ENCODE assay signal across 22 cellular contexts in genomic region chr3:70996082-70996481, GRCh38.
DNase-seq lines count a peak whose midpoint lies in the region; ATAC-seq and TF ChIP-seq lines count a peak whose summit lies in the region.
"Had no signal": no experiment of that assay in that cellular context is flagged by ENCODE, and none has a peak within 500 bp of the region (broad histone marks: within the 10 kb centered on the region; RNA-seq: fewer than 3 reads in every experiment).

No MANE protein-coding gene starts in this region.

- peaks cover 57% of the 10 kb centered on the region for H3K4me1 Mint-ChIP-seq in activated CD4-positive, alpha-beta T cell treated with anti-CD3 and anti-CD28 coated beads for 36 hours
- H3K4me1 Mint-ChIP-seq in natural killer cell, result peaks cover 19 to 25% of the 10 kb centered on the region in 2 donors
- H3K4me1 Mint-ChIP-seq in natural killer cell treated with Interleukin-12 subunit alpha and Interleukin-12 subunit beta and Interleukin-15 and Interleukin-18, amount 100 ng/mL, for 72 hours (ENCODE audit: low read depth in 2 of 2), result peaks cover 16 to 30% of the 10 kb centered on the region in 2 donors
- H3K4me1 Mint-ChIP-seq in naive thymus-derived CD4-positive, alpha-beta T cell, result peaks cover 16 to 82% (median 66%) of the 10 kb centered on the region in 7 donors

- intact Hi-C loops in activated CD4-positive, alpha-beta T cell treated with anti-CD3 and anti-CD28 coated beads for 36 hours (cut with DNase I, micrococcal nuclease), result no loop called here
- intact Hi-C loops in natural killer cell (cut with micrococcal nuclease), result no loop called here
- intact Hi-C loops in naive thymus-derived CD4-positive, alpha-beta T cell (cut with micrococcal nuclease), result no loop called here
- intact Hi-C loops in left ventricle myocardium inferior (cut with micrococcal nuclease), result no loop called here

- H3K27ac ChIP-seq in naive thymus-derived CD4-positive, alpha-beta T cell (ENCODE audit: low read depth, low read length), result no peak overlapping the region
- H3K27ac ChIP-seq in left ventricle myocardium inferior (replicated peaks), result no peak overlapping the region
- H3K27ac ChIP-seq: 22Rv1, KMS-11 had no signal

- DNase-seq in activated CD4-positive, alpha-beta T cell treated with anti-CD3 and anti-CD28 coated beads for 36 hours, result no peak
- DNase-seq in activated CD4-positive, alpha-beta T cell treated with anti-CD3 and anti-CD28 coated beads for 4 hours, result no peak
- DNase-seq in natural killer cell (no peak), left ventricle myocardium inferior (no peak)
- no peak for DNase-seq in natural killer cell treated with Interleukin-12 subunit alpha and Interleukin-12 subunit beta and Interleukin-15 and Interleukin-18, amount 100 ng/mL, for 72 hours (ENCODE audit: low spot score)
- no peak for DNase-seq in naive thymus-derived CD4-positive, alpha-beta T cell
- DNase-seq: C1 segment of cervical spinal cord, DMS53, GDM1, IMR-90, NCI-H1105, NCI-H146, NCI-H2029, NCI-H345, NCI-H524 treated with DMSO at 0.1 percent for 48 hours, NCI-H82 had no signal

- ATAC-seq in activated CD4-positive, alpha-beta T cell treated with anti-CD3 and anti-CD28 coated beads for 36 hours, result no peak
- ATAC-seq in natural killer cell (no peak), GM19467 (IDR thresholded peaks at IDR 0.05; ENCODE audit: unreplicated experiment) (no peak), HG02938 (IDR thresholded peaks at IDR 0.05; ENCODE audit: unreplicated experiment) (no peak)
- no peak for ATAC-seq in natural killer cell treated with Interleukin-12 subunit alpha and Interleukin-12 subunit beta and Interleukin-15 and Interleukin-18, amount 100 ng/mL, for 72 hours
- no peak for ATAC-seq in naive thymus-derived CD4-positive, alpha-beta T cell
- ATAC-seq: HCT116, Panc1 had no signal

- no peaks in the 10 kb centered on the region for H3K9me3 Mint-ChIP-seq in activated CD4-positive, alpha-beta T cell treated with anti-CD3 and anti-CD28 coated beads for 36 hours (ENCODE audit: low read depth)
- H3K9me3 Mint-ChIP-seq in natural killer cell, result no peaks in the 10 kb centered on the region
- no peaks in the 10 kb centered on the region for H3K9me3 Mint-ChIP-seq in natural killer cell treated with Interleukin-12 subunit alpha and Interleukin-12 subunit beta and Interleukin-15 and Interleukin-18, amount 100 ng/mL, for 72 hours
- H3K9me3 Mint-ChIP-seq in naive thymus-derived CD4-positive, alpha-beta T cell, result peaks cover 0 to 6% (median 0%) of the 10 kb centered on the region in 11 donors

- POLR2A ChIA-PET in activated CD4-positive, alpha-beta T cell treated with anti-CD3 and anti-CD28 coated beads for 36 hours (lab: Charles Lee), result no interaction called here
- POLR2A ChIA-PET in naive thymus-derived CD4-positive, alpha-beta T cell (lab: Charles Lee), result interaction anchor here (1.8 kb wide), 1 partner anchor 61 kb away, joined by 5 read pairs; no protein-coding TSS in a partner anchor

- H3K27ac Mint-ChIP-seq in activated CD4-positive, alpha-beta T cell treated with anti-CD3 and anti-CD28 coated beads for 36 hours, result peak overlapping the region; percentile 48
- H3K27ac Mint-ChIP-seq in natural killer cell, result peak overlapping the region; percentile 27 to 65
- peak overlapping the region in 1 of 2 donors; percentile 63 for H3K27ac Mint-ChIP-seq in natural killer cell treated with Interleukin-12 subunit alpha and Interleukin-12 subunit beta and Interleukin-15 and Interleukin-18, amount 100 ng/mL, for 72 hours
- peak overlapping the region in 7 of 9 donors; percentile 32 to 69 (median 59) for H3K27ac Mint-ChIP-seq in naive thymus-derived CD4-positive, alpha-beta T cell

- CTCF ChIA-PET in activated CD4-positive, alpha-beta T cell treated with anti-CD3 and anti-CD28 coated beads for 36 hours (lab: Charles Lee), result interaction anchor here (0.6 to 2.0 kb wide), 5 partner anchors 10 to 308 kb away, joined by 3 to 9 read pairs (median 4); no protein-coding TSS in a partner anchor
- CTCF ChIA-PET in naive thymus-derived CD4-positive, alpha-beta T cell (lab: Charles Lee), result interaction anchor here (0.8 kb wide), 1 partner anchor 10 kb away, joined by 4 read pairs; no protein-coding TSS in a partner anchor

- TF ChIP-seq CTCF in natural killer cell (IDR thresholded peaks at IDR 0.05), result no peak
- TF ChIP-seq CTCF in left ventricle myocardium inferior (IDR thresholded peaks at IDR 0.05; ENCODE audit: borderline replicate concordance), result no peak

- H3K9me3 ChIP-seq in naive thymus-derived CD4-positive, alpha-beta T cell (ENCODE audit: control insufficient read depth in 2 of 3, low read length in 3 of 3), result no peaks in the 10 kb centered on the region
- H3K9me3 ChIP-seq in left ventricle myocardium inferior (replicated peaks), result no peaks in the 10 kb centered on the region

- H3K4me1 ChIP-seq in naive thymus-derived CD4-positive, alpha-beta T cell (ENCODE audit: control insufficient read depth in 2 of 2, insufficient read depth in 2 of 2, low read length in 2 of 2), result peaks cover 2 to 11% of the 10 kb centered on the region in 2 donors
- H3K4me1 ChIP-seq in left ventricle myocardium inferior, result peaks cover 17% of the 10 kb centered on the region

- H3K36me3 ChIP-seq in naive thymus-derived CD4-positive, alpha-beta T cell (ENCODE audit: control insufficient read depth in 2 of 3, insufficient read depth in 3 of 3, low read length in 3 of 3), result peaks cover 0 to 71% (median 9%) of the 10 kb centered on the region in 3 experiments
- H3K36me3 ChIP-seq in left ventricle myocardium inferior, result peaks cover 66% of the 10 kb centered on the region

- no peaks in the 10 kb centered on the region for H3K27me3 Mint-ChIP-seq in activated CD4-positive, alpha-beta T cell treated with anti-CD3 and anti-CD28 coated beads for 36 hours
- H3K27me3 Mint-ChIP-seq in natural killer cell (ENCODE audit: low read depth in 2 of 2), result no peaks in the 10 kb centered on the region
- no peaks in the 10 kb centered on the region for H3K27me3 Mint-ChIP-seq in natural killer cell treated with Interleukin-12 subunit alpha and Interleukin-12 subunit beta and Interleukin-15 and Interleukin-18, amount 100 ng/mL, for 72 hours
- H3K27me3 Mint-ChIP-seq in naive thymus-derived CD4-positive, alpha-beta T cell, result no peaks in the 10 kb centered on the region

- H3K4me3 ChIP-seq in naive thymus-derived CD4-positive, alpha-beta T cell (ENCODE audit: low read length), result no peak overlapping the region
- no peak overlapping the region for H3K4me3 ChIP-seq in left ventricle myocardium inferior

- H3K27me3 ChIP-seq in naive thymus-derived CD4-positive, alpha-beta T cell (ENCODE audit: control insufficient read depth in 2 of 2, insufficient read depth in 2 of 2, low read length in 2 of 2), result no peaks in the 10 kb centered on the region
- H3K27me3 ChIP-seq in left ventricle myocardium inferior (ENCODE audit: low read depth), result no peaks in the 10 kb centered on the region

- no peak overlapping the region for H3K4me3 Mint-ChIP-seq in activated CD4-positive, alpha-beta T cell treated with anti-CD3 and anti-CD28 coated beads for 36 hours
- no peak overlapping the region for H3K4me3 Mint-ChIP-seq in natural killer cell
- H3K4me3 Mint-ChIP-seq in natural killer cell treated with Interleukin-12 subunit alpha and Interleukin-12 subunit beta and Interleukin-15 and Interleukin-18, amount 100 ng/mL, for 72 hours, result no peak overlapping the region
- H3K4me3 Mint-ChIP-seq in naive thymus-derived CD4-positive, alpha-beta T cell, result no peak overlapping the region

- peaks cover 74% of the 10 kb centered on the region for H3K36me3 Mint-ChIP-seq in activated CD4-positive, alpha-beta T cell treated with anti-CD3 and anti-CD28 coated beads for 36 hours (ENCODE audit: low read depth)
- no peaks in the 10 kb centered on the region for H3K36me3 Mint-ChIP-seq in natural killer cell
- H3K36me3 Mint-ChIP-seq in natural killer cell treated with Interleukin-12 subunit alpha and Interleukin-12 subunit beta and Interleukin-15 and Interleukin-18, amount 100 ng/mL, for 72 hours, result peaks cover 4% of the 10 kb centered on the region
- H3K36me3 Mint-ChIP-seq in naive thymus-derived CD4-positive, alpha-beta T cell, result peaks cover 6 to 65% (median 55%) of the 10 kb centered on the region in 5 donors
